In the genomic region with DNA sequence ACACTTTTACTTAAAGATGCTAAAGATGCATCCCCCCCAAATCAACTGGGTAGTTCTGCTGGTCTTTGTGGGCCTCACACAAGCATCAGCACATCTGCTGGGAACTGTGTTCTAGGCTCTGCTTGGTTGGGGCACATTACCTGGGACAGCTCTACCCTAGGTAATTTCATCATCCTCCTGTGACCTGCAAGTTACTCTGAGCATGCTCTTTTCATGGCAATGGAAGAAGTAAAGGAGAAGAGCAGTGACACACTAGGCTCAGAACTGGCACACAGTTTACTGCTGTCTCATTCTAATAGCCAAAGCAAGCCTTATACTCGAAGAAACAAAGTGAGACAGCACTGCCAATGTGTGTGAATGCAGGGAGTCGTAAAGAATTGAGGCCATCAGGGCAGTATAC, we compare ENCODE assay signal across 7 cellular contexts. TPM values are rescaled to one million over a fixed set of nuclear protein-coding genes. Genes with fewer than 3 reads are reported as not detected.
"Had no signal": no experiment of that assay in that cellular context is flagged by ENCODE, and none has a peak within 500 bp of the region (broad histone marks: within the 10 kb centered on the region; RNA-seq: fewer than 3 reads in every experiment).

No MANE protein-coding gene starts in this region.

- H3K27ac ChIP-seq: GM23248, HL-60 had no signal

- H3K9me3 ChIP-seq: HAP-1 had no signal

- H3K4me3 ChIP-seq: GM23248, HAP-1 had no signal

- H3K4me1 ChIP-seq: HAP-1 had no signal

- DNase-seq: HFFc6, KBM-7 had no signal

- H3K36me3 ChIP-seq: HAP-1 had no signal

RNA-seq across cellular contexts. Expression of gene B3GALT1, which starts 27.8 kb away (rescaled TPM):
- total RNA-seq: GM23248, HFFc6 had no signal
- polyA plus RNA-seq: GM23248, HepG2, IgD-negative memory B cell had no signal
